8 cellular contexts compared by ENCODE assay signal in the genomic region with DNA sequence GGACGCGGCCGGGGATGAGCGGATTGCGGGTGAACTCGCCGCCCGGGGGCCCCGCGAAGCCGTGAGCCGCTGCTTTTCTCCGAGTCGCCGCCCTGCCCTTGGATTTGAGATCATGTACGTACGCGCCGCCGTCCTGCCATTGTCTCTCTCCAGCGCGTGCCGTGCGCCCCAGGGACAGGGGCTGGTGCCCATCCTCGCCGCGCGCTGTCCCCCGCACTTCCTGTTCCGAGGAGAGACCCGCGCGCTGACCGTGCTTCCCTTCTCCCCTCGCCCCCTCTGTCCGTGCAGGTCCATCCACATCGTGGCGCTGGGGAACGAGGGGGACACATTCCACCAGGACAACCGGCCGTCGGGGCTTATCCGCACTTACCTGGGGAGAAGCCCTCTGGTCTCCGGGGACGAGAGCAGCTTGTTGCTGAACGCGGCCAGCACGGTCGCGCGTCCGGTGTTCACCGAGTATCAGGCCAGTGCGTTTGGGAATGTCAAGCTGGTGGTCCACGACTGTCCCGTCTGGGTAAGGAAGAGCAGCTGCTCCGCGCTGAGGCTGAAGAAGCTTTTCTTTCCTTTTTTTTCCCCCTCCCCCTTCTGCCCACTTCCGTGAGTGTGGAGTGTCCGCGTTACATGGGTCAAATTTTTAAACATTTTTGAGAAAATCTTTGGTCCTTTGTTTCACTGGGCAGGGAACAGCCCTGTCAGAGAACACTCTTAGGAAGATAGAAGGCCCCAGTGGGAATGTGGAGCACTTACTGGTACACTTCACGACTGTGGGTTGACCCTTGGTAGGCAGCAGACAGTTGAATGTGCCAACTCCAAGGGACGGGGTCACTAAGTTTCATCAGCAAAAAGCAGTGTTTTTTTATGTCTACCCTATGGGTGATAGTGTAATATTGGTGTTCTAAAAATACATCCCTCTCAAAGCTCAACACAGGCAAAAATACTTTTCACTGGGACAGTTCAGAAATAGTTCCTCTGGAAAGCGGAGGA. TPM values are rescaled to one million over a fixed set of nuclear protein-coding genes. Genes with fewer than 3 reads are reported as not detected.
DNase-seq lines count a peak whose midpoint lies in the region; ATAC-seq and TF ChIP-seq lines count a peak whose summit lies in the region.

No MANE protein-coding gene starts in this region.

- no peak overlapping the region for H3K27ac Mint-ChIP-seq in CD8-positive, alpha-beta memory T cell

- peaks cover 0 to 1% (median 0%) of the 10 kb centered on the region in 3 donors for H3K36me3 Mint-ChIP-seq in CD8-positive, alpha-beta memory T cell

- CTCF ChIA-PET in CD8-positive, alpha-beta memory T cell (lab: Charles Lee) = interaction anchor here (0.5 to 0.8 kb wide), 2 partner anchors 68 to 856 kb away, joined by 3 to 4 read pairs; no protein-coding TSS in a partner anchor

- POLR2A ChIA-PET in CD8-positive, alpha-beta memory T cell (lab: Charles Lee) = interaction anchor here (0.5 kb wide), 1 partner anchor 10 kb away, joined by 5 read pairs; no protein-coding TSS in a partner anchor

- peak in 2 of 5 donors; percentile 3 to 30 for DNase-seq in CD8-positive, alpha-beta memory T cell
- DNase-seq in T follicular helper cell (ENCODE audit: low read depth) (peak; percentile 4), cardiac fibroblast (ENCODE audit: low read depth in 2 of 2) (peak; percentile 49 to 51), kidney tubule cell (ENCODE audit: low spot score) (peak; percentile 56), T1000 (lab: John Stamatoyannopoulos, UW) (no peak)
- peak; percentile 25 for DNase-seq in stimulated activated CD4-positive, alpha-beta T cell treated with anti-CD3 and anti-CD28 coated beads, Interleukin-4, amount 100 ng/mL, for 24 hours

- peak overlapping the region; percentile 68 for H3K27ac ChIP-seq in CD8-positive, alpha-beta memory T cell (ENCODE audit: low read depth, low read length)

- H3K27me3 ChIP-seq in CD8-positive, alpha-beta memory T cell (ENCODE audit: insufficient read depth, low read length, poor library complexity, severe bottlenecking) = peaks cover 11% of the 10 kb centered on the region

- no peak for TF ChIP-seq CTCF in cardiac fibroblast (IDR thresholded peaks at IDR 0.05; ENCODE audit: low read depth, low read length)

- ATAC-seq in GM19397 (IDR thresholded peaks at IDR 0.05; ENCODE audit: unreplicated experiment) (peak; percentile 33), HG03571 (IDR thresholded peaks at IDR 0.05; ENCODE audit: unreplicated experiment) (peak; percentile 26)

- H3K4me1 Mint-ChIP-seq in CD8-positive, alpha-beta memory T cell = peaks cover 5 to 16% (median 15%) of the 10 kb centered on the region in 3 donors

- peaks cover 32% of the 10 kb centered on the region for H3K4me1 ChIP-seq in CD8-positive, alpha-beta memory T cell (ENCODE audit: insufficient read depth, low read length)

- H3K4me3 ChIP-seq in CD8-positive, alpha-beta memory T cell (ENCODE audit: low read length) = peak overlapping the region; percentile 46
- peak overlapping the region; percentile 91 to 93 for H3K4me3 ChIP-seq in cardiac fibroblast (replicated peaks in 1 of 2; ENCODE audit: low read depth in 2 of 2, low read length in 2 of 2)

- no peaks in the 10 kb centered on the region for H3K9me3 ChIP-seq in CD8-positive, alpha-beta memory T cell (ENCODE audit: low read length)

- H3K4me3 Mint-ChIP-seq in CD8-positive, alpha-beta memory T cell = peak overlapping the region; percentile 79 to 87 (median 80)

- H3K9me3 Mint-ChIP-seq in CD8-positive, alpha-beta memory T cell = no peaks in the 10 kb centered on the region

- H3K36me3 ChIP-seq in CD8-positive, alpha-beta memory T cell (ENCODE audit: insufficient read depth, low read length) = no peaks in the 10 kb centered on the region

- peaks cover 23 to 64% of the 10 kb centered on the region in 2 donors for H3K27me3 Mint-ChIP-seq in CD8-positive, alpha-beta memory T cell

RNA-seq across cellular contexts. Expression of a gene that starts 0.7 kb away (rescaled TPM):
- under 1 TPM; 0.33 to 0.48 TPM for total RNA-seq in CD8-positive, alpha-beta memory T cell
- 2.4 TPM for polyA plus RNA-seq in CD8-positive, alpha-beta memory T cell

RNA-seq across cellular contexts. Expression of a gene that starts 49.1 kb away (rescaled TPM):
- total RNA-seq in CD8-positive, alpha-beta memory T cell = not detected
- polyA plus RNA-seq in CD8-positive, alpha-beta memory T cell = not detected
